13 cellular contexts compared by ENCODE assay signal in genomic region chr10:67770537-67770936, GRCh38.
DNase-seq lines count a peak whose midpoint lies in the region; ATAC-seq and TF ChIP-seq lines count a peak whose summit lies in the region.
"Had no signal": no experiment of that assay in that cellular context is flagged by ENCODE, and none has a peak within 500 bp of the region (broad histone marks: within the 10 kb centered on the region; RNA-seq: fewer than 3 reads in every experiment).

No MANE protein-coding gene starts in this region.

- intact Hi-C loops in activated B cell treated with CpG ODN at 0.5 μM for 24 hours (cut with micrococcal nuclease), result no loop called here
- intact Hi-C loops in heart right ventricle (cut with DNase I), result loop anchor here in 3 of 10 donors (10.0 kb wide), 3 partner anchors 76 to 246 kb away; partner anchors contain the start of gene CTNNA3 (in 1 of the 3)

- peaks cover 52% of the 10 kb centered on the region for H3K4me1 Mint-ChIP-seq in activated B cell treated with CpG ODN at 0.5 μM for 24 hours
- H3K4me1 Mint-ChIP-seq in stimulated activated effector memory CD8-positive, alpha-beta T cell treated with anti-CD3 and anti-CD28 coated beads, Interleukin-12 subunit alpha, Interleukin-12 subunit beta, amount 100 ng/mL, for 72 hours, result peaks cover 14% of the 10 kb centered on the region
- H3K4me1 Mint-ChIP-seq: brain had no signal

- POLR2A ChIA-PET in activated B cell treated with CpG ODN at 0.5 μM for 24 hours (lab: Charles Lee), result interaction anchor here (0.7 to 1.9 kb wide), 5 partner anchors 9 to 561 kb away, joined by 3 to 12 read pairs (median 4); partner anchors contain the start of gene HNRNPH3

- no peaks in the 10 kb centered on the region for H3K9me2 ChIP-seq in hepatocyte (replicated peaks; ENCODE audit: insufficient read depth)

- no peak for DNase-seq in activated B cell treated with CpG ODN at 0.5 μM for 24 hours
- no peak for DNase-seq in heart right ventricle
- DNase-seq in stimulated activated effector memory CD8-positive, alpha-beta T cell treated with anti-CD3 and anti-CD28 coated beads, Interleukin-12 subunit alpha, Interleukin-12 subunit beta, amount 100 ng/mL, for 72 hours (ENCODE audit: low spot score in 2 of 2), result no peak
- no peak for DNase-seq in hepatocyte (ENCODE audit: low spot score)
- no peak for DNase-seq in iPS-NIHi11 (ENCODE audit: low spot score)
- DNase-seq: H7, lower lobe of right lung, NCI-H1417, Right ventricle myocardium superior had no signal

- peaks cover 0 to 6% (median 0%) of the 10 kb centered on the region in 9 donors for H3K4me1 ChIP-seq in heart right ventricle
- H3K4me1 ChIP-seq in hepatocyte (ENCODE audit: insufficient read depth), result no peaks in the 10 kb centered on the region
- H3K4me1 ChIP-seq: lower lobe of right lung had no signal

- H3K27me3 Mint-ChIP-seq in activated B cell treated with CpG ODN at 0.5 μM for 24 hours, result no peaks in the 10 kb centered on the region

- no peak overlapping the region for H3K4me2 ChIP-seq in hepatocyte

- ATAC-seq in GM18870 (IDR thresholded peaks at IDR 0.05; ENCODE audit: unreplicated experiment) (peak; percentile 72), GM21717 (IDR thresholded peaks at IDR 0.05; ENCODE audit: unreplicated experiment) (peak; percentile 73), HG03196 (IDR thresholded peaks at IDR 0.05; ENCODE audit: unreplicated experiment) (peak; percentile 71), activated B cell treated with CpG ODN at 0.5 μM for 24 hours (ENCODE audit: low read depth) (peak; percentile 68), heart right ventricle (no peak)
- ATAC-seq in stimulated activated effector memory CD8-positive, alpha-beta T cell treated with anti-CD3 and anti-CD28 coated beads, Interleukin-12 subunit alpha, Interleukin-12 subunit beta, amount 100 ng/mL, for 72 hours, result no peak
- ATAC-seq: lower lobe of right lung had no signal

- H3K4me3 ChIP-seq in heart right ventricle (no peak overlapping the region), hepatocyte (no peak overlapping the region)
- H3K4me3 ChIP-seq: lower lobe of right lung had no signal

- H3K79me2 ChIP-seq in hepatocyte, result no peaks in the 10 kb centered on the region

- peak overlapping the region; percentile 86 for H3K27ac Mint-ChIP-seq in activated B cell treated with CpG ODN at 0.5 μM for 24 hours
- H3K27ac Mint-ChIP-seq in stimulated activated effector memory CD8-positive, alpha-beta T cell treated with anti-CD3 and anti-CD28 coated beads, Interleukin-12 subunit alpha, Interleukin-12 subunit beta, amount 100 ng/mL, for 72 hours, result no peak overlapping the region
- H3K27ac Mint-ChIP-seq: brain had no signal

- H3K27me3 ChIP-seq in heart right ventricle, result no peaks in the 10 kb centered on the region
- no peaks in the 10 kb centered on the region for H3K27me3 ChIP-seq in hepatocyte

- H3K4me3 Mint-ChIP-seq in activated B cell treated with CpG ODN at 0.5 μM for 24 hours, result peak overlapping the region; percentile 42
- H3K4me3 Mint-ChIP-seq in stimulated activated effector memory CD8-positive, alpha-beta T cell treated with anti-CD3 and anti-CD28 coated beads, Interleukin-12 subunit alpha, Interleukin-12 subunit beta, amount 100 ng/mL, for 72 hours, result no peak overlapping the region

- H3K36me3 ChIP-seq in heart right ventricle (no peaks in the 10 kb centered on the region), hepatocyte (replicated peaks; ENCODE audit: insufficient read depth, low read depth) (no peaks in the 10 kb centered on the region)
- H3K36me3 ChIP-seq: lower lobe of right lung had no signal

- no peak overlapping the region for H2AFZ ChIP-seq in hepatocyte

- TF ChIP-seq CTCF in activated B cell treated with CpG ODN at 0.5 μM for 24 hours (IDR thresholded peaks at IDR 0.05) (no peak), heart right ventricle (IDR thresholded peaks at IDR 0.05) (no peak), hepatocyte (IDR thresholded peaks at IDR 0.05; ENCODE audit: poor library complexity) (no peak)

- H3K36me3 Mint-ChIP-seq in activated B cell treated with CpG ODN at 0.5 μM for 24 hours (ENCODE audit: low read depth), result no peaks in the 10 kb centered on the region
- H3K36me3 Mint-ChIP-seq in stimulated activated effector memory CD8-positive, alpha-beta T cell treated with anti-CD3 and anti-CD28 coated beads, Interleukin-12 subunit alpha, Interleukin-12 subunit beta, amount 100 ng/mL, for 72 hours, result no peaks in the 10 kb centered on the region
- H3K36me3 Mint-ChIP-seq: brain had no signal

- H3K9me3 ChIP-seq in heart right ventricle, result no peaks in the 10 kb centered on the region
- no peaks in the 10 kb centered on the region for H3K9me3 ChIP-seq in hepatocyte (ENCODE audit: low read depth)
- H3K9me3 ChIP-seq: lower lobe of right lung had no signal

- no peak overlapping the region for H3K27ac ChIP-seq in heart right ventricle
- H3K27ac ChIP-seq in hepatocyte, result no peak overlapping the region
- H3K27ac ChIP-seq: lower lobe of right lung had no signal

- H4K20me1 ChIP-seq in hepatocyte (ENCODE audit: insufficient read depth, poor library complexity, severe bottlenecking), result no peaks in the 10 kb centered on the region

- CTCF ChIA-PET in activated B cell treated with CpG ODN at 0.5 μM for 24 hours (lab: Charles Lee), result interaction anchor here (1.5 to 12.8 kb wide), 2 partner anchors 9 to 74 kb away, joined by 17 to 398 read pairs; partner anchors contain the start of gene CTNNA3

- H3K9me3 Mint-ChIP-seq in activated B cell treated with CpG ODN at 0.5 μM for 24 hours, result no peaks in the 10 kb centered on the region
- H3K9me3 Mint-ChIP-seq in stimulated activated effector memory CD8-positive, alpha-beta T cell treated with anti-CD3 and anti-CD28 coated beads, Interleukin-12 subunit alpha, Interleukin-12 subunit beta, amount 100 ng/mL, for 72 hours, result no peaks in the 10 kb centered on the region
- H3K9me3 Mint-ChIP-seq: brain had no signal

Comparison
In these comparisons a context has a peak if more than half of its experiments do, and no peak if none do; other contexts are left out.
1. ATAC-seq: peak in GM18870 (single experiment), GM21717 (single experiment), HG03196 (single experiment) and activated B cell treated with CpG ODN at 0.5 μM for 24 hours (single experiment); none in heart right ventricle (0 of 8) and stimulated activated effector memory CD8-positive, alpha-beta T cell treated with anti-CD3 and anti-CD28 coated beads, Interleukin-12 subunit alpha, Interleukin-12 subunit beta, amount 100 ng/mL, for 72 hours (single experiment).